8 cellular contexts compared by ENCODE assay signal in the genomic region with DNA sequence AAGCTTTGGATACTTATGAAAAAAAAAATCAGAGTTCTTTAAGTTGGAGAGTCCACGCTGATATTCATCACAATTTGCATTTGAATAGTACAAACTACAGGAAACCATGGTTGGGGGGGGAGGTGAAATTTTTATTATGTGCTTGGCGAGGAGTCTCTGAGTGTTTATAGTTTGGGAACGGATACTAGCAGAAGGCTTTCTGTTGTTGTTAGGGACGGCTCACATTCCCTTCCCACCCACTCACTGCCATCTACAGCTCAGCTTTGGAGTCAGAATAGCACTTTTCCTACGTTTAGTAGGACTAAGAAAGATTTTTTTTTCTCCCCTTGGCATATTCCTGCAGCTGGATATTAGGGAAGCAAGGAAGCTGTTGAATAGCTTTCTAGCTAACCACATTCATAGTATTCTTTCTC.
DNase-seq lines count a peak whose midpoint lies in the region; FAIRE-seq and TF ChIP-seq lines count a peak whose summit lies in the region.

No MANE protein-coding gene starts in this region.

- TF ChIP-seq CTCF in stomach (IDR thresholded peaks at IDR 0.05) (no peak), D721Med (IDR thresholded peaks at IDR 0.05; ENCODE audit: insufficient read depth, missing control alignments) (no peak)

- no peak for TF ChIP-seq EP300 in stomach (IDR thresholded peaks at IDR 0.05)

- no peak for TF ChIP-seq POLR2A in stomach (IDR thresholded peaks at IDR 0.05)

- FAIRE-seq in D721Med (lab: Jason Lieb, UNC): no peak

- DNase-seq in GM04503 (ENCODE audit: low read depth) (peak; percentile 91), NCI-H226 (peak; percentile 38), brain pericyte (ENCODE audit: low read depth, low spot score) (peak; percentile 51), kidney glomerular epithelial cell (lab: John Stamatoyannopoulos, UW) (peak; percentile 72), stomach (no peak), NCI-H2029 treated with DMSO at 0.1 percent for 48 hours (lab: John Stamatoyannopoulos, UW) (no peak), D721Med (ENCODE audit: insufficient read length, low spot score) (no peak), NCI-H2029 (lab: John Stamatoyannopoulos, UW) (no peak)

- peak overlapping the region in 4 of 5 donors; percentile 56 to 86 (median 82) for H3K27ac ChIP-seq in stomach

- no peaks in the 10 kb centered on the region for H3K9me3 ChIP-seq in stomach

- H3K4me3 ChIP-seq in stomach: peak overlapping the region in 2 of 4 donors; percentile 16 to 19

- no peaks in the 10 kb centered on the region for H3K27me3 ChIP-seq in stomach

- WGBS in stomach, 5 donors: 17 to 33% (median 29%) methylated on average over 5 of the region's 5 CpGs

- H3K36me3 ChIP-seq in stomach: no peaks in the 10 kb centered on the region

- peaks cover 13 to 50% (median 27%) of the 10 kb centered on the region in 4 donors for H3K4me1 ChIP-seq in stomach

- intact Hi-C loops in stomach (cut with DNase I; ENCODE audit: low total_unique reads): no loop called here

Comparison
In these comparisons a context has a peak if more than half of its experiments do, and no peak if none do; other contexts are left out.
1. DNase-seq: peak in GM04503 (single experiment), NCI-H226 (single experiment), brain pericyte (single experiment) and kidney glomerular epithelial cell (single experiment); none in stomach (single experiment), NCI-H2029 treated with DMSO at 0.1 percent for 48 hours (single experiment), D721Med (single experiment) and NCI-H2029 (single experiment).